In genomic region chr3:4163006-4163405, GRCh38 we compare ENCODE assay signal across 29 cellular contexts.
"Had no signal": no experiment of that assay in that cellular context is flagged by ENCODE, and none has a peak within 500 bp of the region (broad histone marks: within the 10 kb centered on the region; RNA-seq: fewer than 3 reads in every experiment).

No MANE protein-coding gene starts in this region.

- DNase-seq: activated CD4-positive, alpha-beta memory T cell treated with anti-CD3 and anti-CD28 coated beads for 36 hours; activated CD4-positive, alpha-beta T cell treated with anti-CD3 and anti-CD28 coated beads for 36 hours; activated CD4-positive, alpha-beta T cell treated with anti-CD3 and anti-CD28 coated beads, Interleukin-2, amount 10 ng/mL, durations not matched to agents 24 days and 14 days; activated CD4-positive, CD25-positive, alpha-beta regulatory T cell; activated CD4-positive, CD25-positive, alpha-beta regulatory T cell treated with anti-CD3 and anti-CD28 coated beads, Interleukin-2, amount 50 U/mL, for 72 hours; activated CD8-positive, alpha-beta memory T cell treated with anti-CD3 and anti-CD28 coated beads, Interleukin-2, amount 10 ng/mL, durations not matched to agents 7 days and 5 days; activated CD8-positive, alpha-beta memory T cell treated with anti-CD3 and anti-CD28 coated beads, Interleukin-2, amount 50 U/mL, for 4 hours; activated CD8-positive, alpha-beta T cell treated with anti-CD3 and anti-CD28 coated beads, Interleukin-2, amount 10 ng/mL, durations not matched to agents 7 days and 5 days; activated effector memory CD4-positive, alpha-beta T cell treated with anti-CD3 and anti-CD28 coated beads, Interleukin-2, amount 50 U/mL, for 16 hours; activated naive CD4-positive, alpha-beta T cell treated with anti-CD3 and anti-CD28 coated beads for 36 hours; activated naive CD8-positive, alpha-beta T cell treated with anti-CD3 and anti-CD28 coated beads for 36 hours; activated naive CD8-positive, alpha-beta T cell treated with anti-CD3 and anti-CD28 coated beads, Interleukin-2, amount 50 U/mL, for 24 hours; activated T-cell treated with anti-CD3 and anti-CD28 coated beads, Interleukin-2, amount 50 U/mL, for 1 hour; activated T-cell treated with anti-CD3 and anti-CD28 coated beads, Interleukin-2, amount 50 U/mL, for 48 hours; adrenal gland; amygdala; aorta; body of pancreas; caudate nucleus; colonic mucosa; effector CD8-positive, alpha-beta T cell; esophagus squamous epithelium; foreskin melanocyte; head of caudate nucleus; T-helper 1 cell; T-helper 17 cell; T1000 had no signal

- H3K4me1 ChIP-seq: adrenal gland, body of pancreas, colonic mucosa, esophagus squamous epithelium, gastroesophageal sphincter had no signal

- H3K27ac ChIP-seq: adrenal gland, body of pancreas, colonic mucosa, epithelial cell of prostate, esophagus squamous epithelium, gastroesophageal sphincter had no signal

- H3K27me3 ChIP-seq: adrenal gland, body of pancreas, colonic mucosa, esophagus squamous epithelium, gastroesophageal sphincter had no signal

- H3K9me3 ChIP-seq: adrenal gland, body of pancreas, colonic mucosa, esophagus squamous epithelium, gastroesophageal sphincter had no signal

- H3K36me3 ChIP-seq: adrenal gland, colonic mucosa, esophagus squamous epithelium, gastroesophageal sphincter had no signal

- H3K4me3 ChIP-seq: adrenal gland, body of pancreas, colonic mucosa, esophagus squamous epithelium, gastroesophageal sphincter had no signal

- ATAC-seq: activated CD4-positive, alpha-beta T cell treated with anti-CD3 and anti-CD28 coated beads for 36 hours; activated CD8-positive, alpha-beta memory T cell treated with anti-CD3 and anti-CD28 coated beads, Interleukin-2, amount 10 ng/mL, durations not matched to agents 7 days and 5 days; activated CD8-positive, alpha-beta T cell treated with anti-CD3 and anti-CD28 coated beads, Interleukin-2, amount 10 ng/mL, durations not matched to agents 7 days and 5 days; activated naive CD8-positive, alpha-beta T cell treated with anti-CD3 and anti-CD28 coated beads, Interleukin-2, amount 50 U/mL, for 24 hours; body of pancreas; gastroesophageal sphincter; T-helper 17 cell had no signal
